1 cellular context compared by ENCODE assay signal in genomic region chr16:23423496-23424049, GRCh38.
TF ChIP-seq lines count a peak whose summit lies in the region.

No MANE protein-coding gene starts in this region.

TF ChIP-seq in HEK293, 187 proteins besides CTCF, POLR2A, EP300 and RAD21 (continued from another document and continues in another):
- TF ChIP-seq PRDM6 (tag by site-specific recombination; IDR thresholded peaks at IDR 0.05) (peak; percentile 88), ZNF24 (tag by site-specific recombination; IDR thresholded peaks at IDR 0.05) (peak; percentile 90), GLIS2 (tag by site-specific recombination; IDR thresholded peaks at IDR 0.05) (no peak), ZNF391 (tag by site-specific recombination; IDR thresholded peaks at IDR 0.05; ENCODE audit: borderline replicate concordance, low read depth) (peak; percentile 85; the same call in 1 of the 2 replicates), ZNF658 (tag by site-specific recombination; IDR thresholded peaks at IDR 0.05) (no peak), ZNF354C (tag by site-specific recombination; IDR thresholded peaks at IDR 0.05; ENCODE audit: borderline replicate concordance, low read depth) (no peak), ZNF10 (tag by site-specific recombination; IDR thresholded peaks at IDR 0.05) (0 out of 2 replicates have a peak, but pooled peaks have one; percentile 10), ZNF239 (tag by site-specific recombination; IDR thresholded peaks at IDR 0.05) (no peak), ZSCAN30 (tag by site-specific recombination; IDR thresholded peaks at IDR 0.05) (no peak), ZNF473 (tag by site-specific recombination; IDR thresholded peaks at IDR 0.05) (no peak), ZNF596 (tag by site-specific recombination; IDR thresholded peaks at IDR 0.05) (no peak), ZNF768 (tag by site-specific recombination; IDR thresholded peaks at IDR 0.05) (no peak), GFI1B (tag by site-specific recombination; IDR thresholded peaks at IDR 0.05) (peak; percentile 88; the same call in 1 of the 2 replicates), AEBP2 (tag by site-specific recombination; IDR thresholded peaks at IDR 0.05; ENCODE audit: borderline replicate concordance) (no peak), PRDM10 (tag by site-specific recombination; IDR thresholded peaks at IDR 0.05) (peak; percentile 92), ZNF292 (tag by site-specific recombination; IDR thresholded peaks at IDR 0.05; ENCODE audit: borderline replicate concordance, low read depth) (no peak), ZBTB21 (tag by site-specific recombination; IDR thresholded peaks at IDR 0.05) (0 out of 2 replicates have a peak, but pooled peaks have one; percentile 45), KLF1 (tag by site-specific recombination; IDR thresholded peaks at IDR 0.05) (no peak), ZFP41 (tag by site-specific recombination; IDR thresholded peaks at IDR 0.05; ENCODE audit: borderline replicate concordance) (no peak), ZNF121 (tag by site-specific recombination; IDR thresholded peaks at IDR 0.05) (no peak), OSR2 (tag by site-specific recombination; IDR thresholded peaks at IDR 0.05) (peak; percentile 92), ZNF362 (tag by site-specific recombination; IDR thresholded peaks at IDR 0.05) (no peak), ZNF169 (tag by site-specific recombination; IDR thresholded peaks at IDR 0.05) (no peak), ZNF777 (tag by site-specific recombination; IDR thresholded peaks at IDR 0.05; ENCODE audit: borderline replicate concordance) (no peak), MEIS1 (CRISPR knock-in tag; IDR thresholded peaks at IDR 0.05; ENCODE audit: borderline replicate concordance) (no peak), FEZF1 (tag by site-specific recombination; IDR thresholded peaks at IDR 0.05) (peak; percentile 44; the same call in 1 of the 2 replicates), ZBTB8A (tag by site-specific recombination; IDR thresholded peaks at IDR 0.05) (no peak; the same call in 1 of the 2 replicates), KLF10 (tag by site-specific recombination; IDR thresholded peaks at IDR 0.05) (peak; percentile 43; the same call in 1 of the 2 replicates), ZNF624 (tag by site-specific recombination; IDR thresholded peaks at IDR 0.05) (no peak), ZNF398 (tag by site-specific recombination; IDR thresholded peaks at IDR 0.05) (no peak), ZNF677 (tag by site-specific recombination; IDR thresholded peaks at IDR 0.05) (no peak), ZNF394 (tag by site-specific recombination; IDR thresholded peaks at IDR 0.05; ENCODE audit: borderline replicate concordance) (peak; percentile 52; the same call in 1 of the 2 replicates), ZEB2 (tag by site-specific recombination; IDR thresholded peaks at IDR 0.05) (peak; percentile 88), ZNF701 (tag by site-specific recombination; IDR thresholded peaks at IDR 0.05) (no peak), ZNF707 (tag by site-specific recombination; IDR thresholded peaks at IDR 0.05) (no peak), SETDB1 (IDR thresholded peaks at IDR 0.05; ENCODE audit: insufficient read length, low read length) (no peak), ZBTB48 (tag by site-specific recombination; IDR thresholded peaks at IDR 0.05) (peak; percentile 95), ELK4 (IDR thresholded peaks at IDR 0.05; ENCODE audit: borderline replicate concordance, low read depth, low read length) (no peak), ZNF488 (tag by site-specific recombination; IDR thresholded peaks at IDR 0.05) (no peak), PRDM1 (tag by site-specific recombination; IDR thresholded peaks at IDR 0.05) (peak; percentile 79), IKZF3 (tag by site-specific recombination; IDR thresholded peaks at IDR 0.05) (0 out of 2 replicates have a peak, but pooled peaks have one; percentile 31), REPIN1 (tag by site-specific recombination; IDR thresholded peaks at IDR 0.05; ENCODE audit: low read depth) (no peak), ZNF670 (tag by site-specific recombination; IDR thresholded peaks at IDR 0.05; ENCODE audit: low read depth) (no peak), ZNF610 (tag by site-specific recombination; IDR thresholded peaks at IDR 0.05; ENCODE audit: borderline replicate concordance) (no peak), ZNF654 (tag by site-specific recombination; IDR thresholded peaks at IDR 0.05; ENCODE audit: low read depth) (no peak), YY1 (tag by site-specific recombination; IDR thresholded peaks at IDR 0.05) (no peak), GLI4 (tag by site-specific recombination; IDR thresholded peaks at IDR 0.05) (no peak), ZNF211 (tag by site-specific recombination; IDR thresholded peaks at IDR 0.05; ENCODE audit: low read depth) (no peak), ZNF2 (tag by site-specific recombination; IDR thresholded peaks at IDR 0.05) (0 out of 2 replicates have a peak, but pooled peaks have one; percentile 30), ZNF521 (tag by site-specific recombination; IDR thresholded peaks at IDR 0.05) (no peak), ZNF518A (tag by site-specific recombination; conservative IDR thresholded peaks at IDR 0.05; ENCODE audit: low read depth) (no peak), ZNF549 (tag by site-specific recombination; IDR thresholded peaks at IDR 0.05) (no peak), GLI2 (tag by site-specific recombination; IDR thresholded peaks at IDR 0.05; ENCODE audit: borderline replicate concordance, low read depth) (no peak), KLF16 (tag by site-specific recombination; IDR thresholded peaks at IDR 0.05) (no peak)
